1 cellular context compared by ENCODE assay signal in genomic region chr10:97869091-97870042, GRCh38.
A peak's percentile ranks its signal among the peaks of the same experiment; 100 is the strongest.
TF ChIP-seq lines count a peak whose summit lies in the region.

No MANE protein-coding gene starts in this region.

TF ChIP-seq in K562, 482 proteins besides CTCF, POLR2A, EP300 and RAD21 (continued from another document):
- no peak for TF ChIP-seq ZNF696 (CRISPR knock-in tag; conservative IDR thresholded peaks at IDR 0.05)
- TF ChIP-seq ESRRA (IDR thresholded peaks at IDR 0.05; ENCODE audit: borderline replicate concordance, low read depth) = peak; percentile 29; the same call in 1 of the 2 replicates
- no peak for TF ChIP-seq DLX4 (CRISPR knock-in tag; IDR thresholded peaks at IDR 0.05)
- peak; percentile 43; the same call in 1 of the 2 replicates for TF ChIP-seq POLR2G (IDR thresholded peaks at IDR 0.05; ENCODE audit: low read depth, low read length)
- peak; percentile 66 for TF ChIP-seq SMAD4 (CRISPR knock-in tag; conservative IDR thresholded peaks at IDR 0.05)
- TF ChIP-seq MITF (IDR thresholded peaks at IDR 0.05) = no peak
- peak; percentile 42; the same call in 1 of the 2 replicates for TF ChIP-seq MGA (IDR thresholded peaks at IDR 0.05)
- TF ChIP-seq MAZ (CRISPR knock-in tag; conservative IDR thresholded peaks at IDR 0.05 in 1 of 2, IDR thresholded peaks at IDR 0.05 in 1 of 2) = peak; percentile 53 to 55; a peak in 1 of 4 replicates
- TF ChIP-seq NRF1 (conservative IDR thresholded peaks at IDR 0.05 in 1 of 2, IDR thresholded peaks at IDR 0.05 in 1 of 2) = peak; percentile 80 to 83
- TF ChIP-seq KDM2B (CRISPR knock-in tag; IDR thresholded peaks at IDR 0.05) = no peak
- TF ChIP-seq POLR3G (IDR thresholded peaks at IDR 0.05; ENCODE audit: extremely low read depth, insufficient read length, insufficient replicate concordance) = no peak
- peak in 1 of 2 experiments; percentile 42 for TF ChIP-seq E2F6 (IDR thresholded peaks at IDR 0.05; ENCODE audit: borderline replicate concordance in 1 of 2, extremely low read depth in 1 of 2, insufficient read depth in 1 of 2, insufficient read length in 1 of 2, low read depth in 1 of 2, low read length in 1 of 2, poor library complexity in 1 of 2, severe bottlenecking in 1 of 2)
- TF ChIP-seq ZNF77 (CRISPR knock-in tag; IDR thresholded peaks at IDR 0.05) = no peak
- TF ChIP-seq USF1 (CRISPR knock-in tag; IDR thresholded peaks at IDR 0.05) = 0 out of 2 replicates have a peak, but pooled peaks have one; percentile 21
- TF ChIP-seq XRCC3 (IDR thresholded peaks at IDR 0.05) = no peak
- TF ChIP-seq STAG1 (CRISPR knock-in tag; IDR thresholded peaks at IDR 0.05; ENCODE audit: borderline replicate concordance) = peak; percentile 71; the same call in 1 of the 2 replicates
- TF ChIP-seq CHD4 (IDR thresholded peaks at IDR 0.05; ENCODE audit: insufficient read depth, insufficient replicate concordance, low read depth, low read length, poor library complexity, severe bottlenecking) = no peak
- TF ChIP-seq MEIS2 (IDR thresholded peaks at IDR 0.05; ENCODE audit: partially characterized antibody) = peak; percentile 55
- peak; percentile 39; the same call in 1 of the 2 replicates for TF ChIP-seq VEZF1 (CRISPR knock-in tag; IDR thresholded peaks at IDR 0.05)
- peak; percentile 66 for TF ChIP-seq L3MBTL2 (IDR thresholded peaks at IDR 0.05)
